ENCODE assay signal across 1 cellular context in genomic region chr2:191501390-191502168, GRCh38.
TF ChIP-seq lines count a peak whose summit lies in the region.

No MANE protein-coding gene starts in this region.

TF ChIP-seq in A549, 52 proteins besides CTCF, POLR2A, EP300 and RAD21 (continued from another document):
- TF ChIP-seq RNF2 (IDR thresholded peaks at IDR 0.05; ENCODE audit: borderline replicate concordance, low read depth): no peak
